ENCODE assay signal across 2 cellular contexts in the genomic region with DNA sequence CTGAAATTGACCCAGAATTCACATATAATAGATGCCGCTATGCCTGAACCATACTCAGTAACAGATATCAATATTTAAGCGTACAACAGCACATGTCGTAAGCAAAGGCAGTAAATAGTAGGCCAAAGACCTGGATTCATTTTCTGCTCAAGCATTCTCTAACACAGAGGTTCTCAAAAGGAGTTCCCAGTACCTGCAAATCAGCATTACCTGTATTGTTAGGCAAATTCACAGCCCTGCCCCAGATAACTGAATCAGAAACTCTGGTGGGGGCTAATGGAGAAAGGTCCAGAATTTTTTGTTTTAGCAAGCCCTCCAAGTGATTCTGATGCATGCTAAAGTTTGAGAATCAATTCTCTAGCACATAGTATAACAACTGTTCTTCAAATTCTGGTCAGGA.
TF ChIP-seq lines count a peak whose summit lies in the region.

No MANE protein-coding gene starts in this region.

TF ChIP-seq in GM23338, 12 proteins besides CTCF, POLR2A, EP300 and RAD21:
- TF ChIP-seq, protein P1, sequence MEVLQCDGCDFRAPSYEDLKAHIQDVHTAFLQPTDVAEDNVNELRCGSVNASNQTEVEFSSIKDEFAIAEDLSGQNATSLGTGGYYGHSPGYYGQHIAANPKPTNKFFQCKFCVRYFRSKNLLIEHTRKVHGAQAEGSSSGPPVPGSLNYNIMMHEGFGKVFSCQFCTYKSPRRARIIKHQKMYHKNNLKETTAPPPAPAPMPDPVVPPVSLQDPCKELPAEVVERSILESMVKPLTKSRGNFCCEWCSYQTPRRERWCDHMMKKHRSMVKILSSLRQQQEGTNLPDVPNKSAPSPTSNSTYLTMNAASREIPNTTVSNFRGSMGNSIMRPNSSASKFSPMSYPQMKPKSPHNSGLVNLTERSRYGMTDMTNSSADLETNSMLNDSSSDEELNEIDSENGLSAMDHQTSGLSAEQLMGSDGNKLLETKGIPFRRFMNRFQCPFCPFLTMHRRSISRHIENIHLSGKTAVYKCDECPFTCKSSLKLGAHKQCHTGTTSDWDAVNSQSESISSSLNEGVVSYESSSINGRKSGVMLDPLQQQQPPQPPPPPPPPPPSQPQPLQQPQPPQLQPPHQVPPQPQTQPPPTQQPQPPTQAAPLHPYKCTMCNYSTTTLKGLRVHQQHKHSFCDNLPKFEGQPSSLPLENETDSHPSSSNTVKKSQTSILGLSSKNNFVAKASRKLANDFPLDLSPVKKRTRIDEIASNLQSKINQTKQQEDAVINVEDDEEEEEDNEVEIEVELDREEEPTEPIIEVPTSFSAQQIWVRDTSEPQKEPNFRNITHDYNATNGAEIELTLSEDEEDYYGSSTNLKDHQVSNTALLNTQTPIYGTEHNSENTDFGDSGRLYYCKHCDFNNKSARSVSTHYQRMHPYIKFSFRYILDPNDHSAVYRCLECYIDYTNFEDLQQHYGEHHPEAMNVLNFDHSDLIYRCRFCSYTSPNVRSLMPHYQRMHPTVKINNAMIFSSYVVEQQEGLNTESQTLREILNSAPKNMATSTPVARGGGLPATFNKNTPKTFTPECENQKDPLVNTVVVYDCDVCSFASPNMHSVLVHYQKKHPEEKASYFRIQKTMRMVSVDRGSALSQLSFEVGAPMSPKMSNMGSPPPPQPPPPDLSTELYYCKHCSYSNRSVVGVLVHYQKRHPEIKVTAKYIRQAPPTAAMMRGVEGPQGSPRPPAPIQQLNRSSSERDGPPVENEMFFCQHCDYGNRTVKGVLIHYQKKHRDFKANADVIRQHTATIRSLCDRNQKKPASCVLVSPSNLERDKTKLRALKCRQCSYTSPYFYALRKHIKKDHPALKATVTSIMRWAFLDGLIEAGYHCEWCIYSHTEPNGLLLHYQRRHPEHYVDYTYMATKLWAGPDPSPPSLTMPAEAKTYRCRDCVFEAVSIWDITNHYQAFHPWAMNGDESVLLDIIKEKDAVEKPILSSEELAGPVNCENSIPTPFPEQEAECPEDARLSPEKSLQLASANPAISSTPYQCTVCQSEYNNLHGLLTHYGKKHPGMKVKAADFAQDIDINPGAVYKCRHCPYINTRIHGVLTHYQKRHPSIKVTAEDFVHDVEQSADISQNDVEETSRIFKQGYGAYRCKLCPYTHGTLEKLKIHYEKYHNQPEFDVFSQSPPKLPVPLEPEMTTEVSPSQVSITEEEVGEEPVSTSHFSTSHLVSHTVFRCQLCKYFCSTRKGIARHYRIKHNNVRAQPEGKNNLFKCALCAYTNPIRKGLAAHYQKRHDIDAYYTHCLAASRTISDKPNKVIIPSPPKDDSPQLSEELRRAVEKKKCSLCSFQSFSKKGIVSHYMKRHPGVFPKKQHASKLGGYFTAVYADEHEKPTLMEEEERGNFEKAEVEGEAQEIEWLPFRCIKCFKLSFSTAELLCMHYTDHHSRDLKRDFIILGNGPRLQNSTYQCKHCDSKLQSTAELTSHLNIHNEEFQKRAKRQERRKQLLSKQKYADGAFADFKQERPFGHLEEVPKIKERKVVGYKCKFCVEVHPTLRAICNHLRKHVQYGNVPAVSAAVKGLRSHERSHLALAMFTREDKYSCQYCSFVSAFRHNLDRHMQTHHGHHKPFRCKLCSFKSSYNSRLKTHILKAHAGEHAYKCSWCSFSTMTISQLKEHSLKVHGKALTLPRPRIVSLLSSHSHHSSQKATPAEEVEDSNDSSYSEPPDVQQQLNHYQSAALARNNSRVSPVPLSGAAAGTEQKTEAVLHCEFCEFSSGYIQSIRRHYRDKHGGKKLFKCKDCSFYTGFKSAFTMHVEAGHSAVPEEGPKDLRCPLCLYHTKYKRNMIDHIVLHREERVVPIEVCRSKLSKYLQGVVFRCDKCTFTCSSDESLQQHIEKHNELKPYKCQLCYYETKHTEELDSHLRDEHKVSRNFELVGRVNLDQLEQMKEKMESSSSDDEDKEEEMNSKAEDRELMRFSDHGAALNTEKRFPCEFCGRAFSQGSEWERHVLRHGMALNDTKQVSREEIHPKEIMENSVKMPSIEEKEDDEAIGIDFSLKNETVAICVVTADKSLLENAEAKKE (CRISPR knock-in tag; IDR thresholded peaks at IDR 0.05) = no peak

TF ChIP-seq in WTC11, 78 proteins besides CTCF, POLR2A, EP300 and RAD21 (continued from another document):
- TF ChIP-seq, protein P2, sequence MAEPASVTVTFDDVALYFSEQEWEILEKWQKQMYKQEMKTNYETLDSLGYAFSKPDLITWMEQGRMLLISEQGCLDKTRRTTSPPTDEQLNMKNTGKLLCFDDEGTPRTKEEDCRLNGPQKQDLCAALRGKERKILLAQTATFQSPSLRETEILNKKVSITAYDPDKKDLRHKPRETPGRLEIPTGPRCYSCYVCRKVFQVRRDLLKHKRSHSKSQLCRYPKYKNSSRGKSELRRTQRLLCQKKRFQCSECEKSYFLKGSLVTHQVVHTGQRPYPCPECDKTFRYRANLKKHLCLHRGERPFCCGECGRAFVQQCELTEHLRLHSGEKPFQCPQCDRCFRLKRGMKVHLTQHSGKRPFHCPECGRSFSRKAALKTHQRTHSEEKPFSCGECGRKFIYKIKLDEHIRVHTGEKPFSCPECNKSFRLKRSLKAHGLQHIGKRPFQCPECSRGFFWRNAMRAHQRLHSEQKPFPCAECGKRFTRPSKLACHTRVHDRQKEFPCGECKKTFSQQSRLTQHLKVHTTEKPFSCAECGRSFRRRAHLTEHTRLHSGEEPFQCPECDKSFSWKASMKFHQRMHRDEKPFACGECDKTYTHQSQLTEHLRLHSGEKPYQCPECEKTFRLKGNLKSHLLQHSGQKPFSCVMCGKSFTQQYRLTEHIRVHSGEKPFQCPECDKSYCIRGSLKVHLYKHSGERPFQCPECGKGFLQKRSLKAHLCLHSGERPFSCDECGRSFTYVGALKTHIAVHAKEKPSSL (CRISPR knock-in tag; conservative IDR thresholded peaks at IDR 0.05) = no peak
- TF ChIP-seq ZNF532 (CRISPR knock-in tag; IDR thresholded peaks at IDR 0.05; ENCODE audit: borderline replicate concordance) (no peak), ZSCAN18 (CRISPR knock-in tag; IDR thresholded peaks at IDR 0.05) (no peak), SMAD4 (CRISPR knock-in tag; IDR thresholded peaks at IDR 0.05) (no peak), E2F1 (CRISPR knock-in tag; IDR thresholded peaks at IDR 0.05) (no peak)
- TF ChIP-seq, protein P3, sequence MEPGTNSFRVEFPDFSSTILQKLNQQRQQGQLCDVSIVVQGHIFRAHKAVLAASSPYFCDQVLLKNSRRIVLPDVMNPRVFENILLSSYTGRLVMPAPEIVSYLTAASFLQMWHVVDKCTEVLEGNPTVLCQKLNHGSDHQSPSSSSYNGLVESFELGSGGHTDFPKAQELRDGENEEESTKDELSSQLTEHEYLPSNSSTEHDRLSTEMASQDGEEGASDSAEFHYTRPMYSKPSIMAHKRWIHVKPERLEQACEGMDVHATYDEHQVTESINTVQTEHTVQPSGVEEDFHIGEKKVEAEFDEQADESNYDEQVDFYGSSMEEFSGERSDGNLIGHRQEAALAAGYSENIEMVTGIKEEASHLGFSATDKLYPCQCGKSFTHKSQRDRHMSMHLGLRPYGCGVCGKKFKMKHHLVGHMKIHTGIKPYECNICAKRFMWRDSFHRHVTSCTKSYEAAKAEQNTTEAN (CRISPR knock-in tag; IDR thresholded peaks at IDR 0.05) = no peak
- TF ChIP-seq, protein P4, sequence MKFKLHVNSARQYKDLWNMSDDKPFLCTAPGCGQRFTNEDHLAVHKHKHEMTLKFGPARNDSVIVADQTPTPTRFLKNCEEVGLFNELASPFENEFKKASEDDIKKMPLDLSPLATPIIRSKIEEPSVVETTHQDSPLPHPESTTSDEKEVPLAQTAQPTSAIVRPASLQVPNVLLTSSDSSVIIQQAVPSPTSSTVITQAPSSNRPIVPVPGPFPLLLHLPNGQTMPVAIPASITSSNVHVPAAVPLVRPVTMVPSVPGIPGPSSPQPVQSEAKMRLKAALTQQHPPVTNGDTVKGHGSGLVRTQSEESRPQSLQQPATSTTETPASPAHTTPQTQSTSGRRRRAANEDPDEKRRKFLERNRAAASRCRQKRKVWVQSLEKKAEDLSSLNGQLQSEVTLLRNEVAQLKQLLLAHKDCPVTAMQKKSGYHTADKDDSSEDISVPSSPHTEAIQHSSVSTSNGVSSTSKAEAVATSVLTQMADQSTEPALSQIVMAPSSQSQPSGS (CRISPR knock-in tag; IDR thresholded peaks at IDR 0.05; ENCODE audit: borderline replicate concordance, low read depth) = no peak
- TF ChIP-seq, protein P5, sequence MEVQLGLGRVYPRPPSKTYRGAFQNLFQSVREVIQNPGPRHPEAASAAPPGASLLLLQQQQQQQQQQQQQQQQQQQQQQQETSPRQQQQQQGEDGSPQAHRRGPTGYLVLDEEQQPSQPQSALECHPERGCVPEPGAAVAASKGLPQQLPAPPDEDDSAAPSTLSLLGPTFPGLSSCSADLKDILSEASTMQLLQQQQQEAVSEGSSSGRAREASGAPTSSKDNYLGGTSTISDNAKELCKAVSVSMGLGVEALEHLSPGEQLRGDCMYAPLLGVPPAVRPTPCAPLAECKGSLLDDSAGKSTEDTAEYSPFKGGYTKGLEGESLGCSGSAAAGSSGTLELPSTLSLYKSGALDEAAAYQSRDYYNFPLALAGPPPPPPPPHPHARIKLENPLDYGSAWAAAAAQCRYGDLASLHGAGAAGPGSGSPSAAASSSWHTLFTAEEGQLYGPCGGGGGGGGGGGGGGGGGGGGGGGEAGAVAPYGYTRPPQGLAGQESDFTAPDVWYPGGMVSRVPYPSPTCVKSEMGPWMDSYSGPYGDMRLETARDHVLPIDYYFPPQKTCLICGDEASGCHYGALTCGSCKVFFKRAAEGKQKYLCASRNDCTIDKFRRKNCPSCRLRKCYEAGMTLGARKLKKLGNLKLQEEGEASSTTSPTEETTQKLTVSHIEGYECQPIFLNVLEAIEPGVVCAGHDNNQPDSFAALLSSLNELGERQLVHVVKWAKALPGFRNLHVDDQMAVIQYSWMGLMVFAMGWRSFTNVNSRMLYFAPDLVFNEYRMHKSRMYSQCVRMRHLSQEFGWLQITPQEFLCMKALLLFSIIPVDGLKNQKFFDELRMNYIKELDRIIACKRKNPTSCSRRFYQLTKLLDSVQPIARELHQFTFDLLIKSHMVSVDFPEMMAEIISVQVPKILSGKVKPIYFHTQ (CRISPR knock-in tag; IDR thresholded peaks at IDR 0.05) = no peak
- TF ChIP-seq, protein P6, sequence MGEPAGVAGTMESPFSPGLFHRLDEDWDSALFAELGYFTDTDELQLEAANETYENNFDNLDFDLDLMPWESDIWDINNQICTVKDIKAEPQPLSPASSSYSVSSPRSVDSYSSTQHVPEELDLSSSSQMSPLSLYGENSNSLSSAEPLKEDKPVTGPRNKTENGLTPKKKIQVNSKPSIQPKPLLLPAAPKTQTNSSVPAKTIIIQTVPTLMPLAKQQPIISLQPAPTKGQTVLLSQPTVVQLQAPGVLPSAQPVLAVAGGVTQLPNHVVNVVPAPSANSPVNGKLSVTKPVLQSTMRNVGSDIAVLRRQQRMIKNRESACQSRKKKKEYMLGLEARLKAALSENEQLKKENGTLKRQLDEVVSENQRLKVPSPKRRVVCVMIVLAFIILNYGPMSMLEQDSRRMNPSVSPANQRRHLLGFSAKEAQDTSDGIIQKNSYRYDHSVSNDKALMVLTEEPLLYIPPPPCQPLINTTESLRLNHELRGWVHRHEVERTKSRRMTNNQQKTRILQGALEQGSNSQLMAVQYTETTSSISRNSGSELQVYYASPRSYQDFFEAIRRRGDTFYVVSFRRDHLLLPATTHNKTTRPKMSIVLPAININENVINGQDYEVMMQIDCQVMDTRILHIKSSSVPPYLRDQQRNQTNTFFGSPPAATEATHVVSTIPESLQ (CRISPR knock-in tag; IDR thresholded peaks at IDR 0.05) = no peak
